In the genomic region with DNA sequence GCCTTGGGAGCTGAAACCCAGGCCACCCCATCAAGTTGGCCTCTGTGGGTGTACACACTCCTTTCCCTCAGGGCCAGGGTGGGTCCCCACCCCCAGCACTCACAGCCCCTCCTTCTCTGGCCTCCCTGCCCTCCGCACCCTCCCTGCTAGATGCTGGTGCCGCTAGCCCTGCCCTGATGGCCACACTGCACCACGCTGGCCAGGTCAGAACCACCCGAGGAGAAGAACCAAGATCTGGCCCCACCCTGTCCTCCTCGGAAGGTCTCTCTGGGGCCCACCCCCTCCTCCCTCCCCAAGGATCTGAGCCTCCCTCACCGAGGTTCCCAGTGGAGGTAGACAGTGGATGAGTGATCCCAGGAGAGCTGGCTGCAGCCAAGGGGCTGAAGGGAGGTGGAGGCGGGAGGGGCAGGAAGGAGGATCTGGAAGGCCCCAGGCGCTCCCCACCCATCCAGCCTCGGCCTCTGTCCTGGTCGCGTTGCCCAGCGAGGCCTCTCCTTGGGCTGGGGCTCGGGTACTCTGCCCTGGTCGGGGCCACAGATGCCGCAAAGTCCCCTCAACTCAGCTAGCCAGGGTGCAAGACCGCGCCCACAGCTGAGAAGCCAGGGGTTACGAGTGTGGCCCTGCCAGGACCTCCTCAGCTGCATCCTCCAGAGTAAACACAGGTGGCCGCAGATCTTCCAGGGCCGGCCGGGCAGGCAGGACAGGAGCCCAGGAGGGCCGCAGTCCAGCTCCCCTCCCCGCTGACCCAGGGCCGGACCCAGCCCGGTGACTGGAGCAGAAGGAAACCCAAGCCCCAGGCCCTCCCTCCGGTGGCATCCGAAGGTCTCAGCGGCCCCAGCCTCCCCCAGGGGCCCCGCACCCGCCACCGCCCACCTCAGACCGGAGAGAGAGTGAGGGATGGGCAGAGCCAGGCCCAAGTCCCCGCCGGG, we compare ENCODE assay signal across 1 cellular context.
TF ChIP-seq lines count a peak whose summit lies in the region.

No MANE protein-coding gene starts in this region.

TF ChIP-seq in SK-N-SH, 30 proteins besides CTCF, POLR2A, EP300 and RAD21:
- no peak for TF ChIP-seq GATA2 (CRISPR knock-in tag; IDR thresholded peaks at IDR 0.05)
- no peak for TF ChIP-seq GABPA (IDR thresholded peaks at IDR 0.05; ENCODE audit: low read depth)
TF ChIP-seq in SK-N-SH: peak in this region for 0.
